In the genomic region with DNA sequence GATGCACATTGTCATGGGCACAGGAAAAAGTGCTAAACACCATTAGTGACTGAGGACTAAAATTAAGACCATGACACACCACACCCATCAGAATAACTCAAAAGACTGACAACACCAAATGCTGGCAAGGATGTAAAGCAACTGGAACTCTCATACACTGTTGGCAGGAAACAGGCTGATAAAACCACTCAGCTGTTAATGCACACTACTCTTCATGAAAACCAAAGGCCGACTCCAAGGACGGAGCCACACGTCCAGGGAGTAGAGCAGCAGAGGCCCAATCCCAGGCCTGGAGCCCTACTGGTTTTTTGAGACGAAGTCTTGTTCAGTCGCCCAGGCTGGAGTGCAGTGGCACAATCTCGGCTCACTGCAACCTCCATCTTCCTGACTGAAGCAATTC, we compare ENCODE assay signal across 16 cellular contexts.
"Had no signal": no experiment of that assay in that cellular context is flagged by ENCODE, and none has a peak within 500 bp of the region (broad histone marks: within the 10 kb centered on the region; RNA-seq: fewer than 3 reads in every experiment).

No MANE protein-coding gene starts in this region.

- H3K4me3 ChIP-seq: cardiac muscle cell, colonic mucosa, lung, mucosa of descending colon, skin epidermis, tibial artery, uterus had no signal

- H3K9me3 Mint-ChIP-seq: activated naive CD4-positive, alpha-beta T cell treated with anti-CD3 and anti-CD28 coated beads, Interleukin-2, amount 10 ng/mL, durations not matched to agents 7 days and 5 days; natural killer cell treated with Interleukin-12 subunit alpha and Interleukin-12 subunit beta and Interleukin-15 and Interleukin-18, amount 100 ng/mL, for 72 hours had no signal

- DNase-seq: activated CD4-positive, alpha-beta T cell treated with anti-CD3 and anti-CD28 coated beads, Interleukin-2, amount 50 U/mL, for 48 hours; activated naive CD4-positive, alpha-beta T cell treated with anti-CD3 and anti-CD28 coated beads, Interleukin-2, amount 10 ng/mL, durations not matched to agents 7 days and 5 days; colonic mucosa; effector CD4-positive, alpha-beta T cell; hippocampal formation; kidney glomerular epithelial cell; mucosa of descending colon; occipital lobe; stimulated activated CD4-positive, alpha-beta T cell treated with anti-CD3 and anti-CD28 coated beads, Interleukin-4, amount 100 ng/mL, for 4 hours; tibial artery; uterus had no signal

- H3K27me3 Mint-ChIP-seq: activated naive CD4-positive, alpha-beta T cell treated with anti-CD3 and anti-CD28 coated beads, Interleukin-2, amount 10 ng/mL, durations not matched to agents 7 days and 5 days; natural killer cell treated with Interleukin-12 subunit alpha and Interleukin-12 subunit beta and Interleukin-15 and Interleukin-18, amount 100 ng/mL, for 72 hours had no signal

- H3K36me3 ChIP-seq: colonic mucosa, uterus had no signal

- H3K4me3 Mint-ChIP-seq: activated naive CD4-positive, alpha-beta T cell treated with anti-CD3 and anti-CD28 coated beads, Interleukin-2, amount 10 ng/mL, durations not matched to agents 7 days and 5 days; natural killer cell treated with Interleukin-12 subunit alpha and Interleukin-12 subunit beta and Interleukin-15 and Interleukin-18, amount 100 ng/mL, for 72 hours had no signal

- H3K9me3 ChIP-seq: colonic mucosa, mucosa of descending colon, tibial artery, uterus had no signal

- H3K36me3 Mint-ChIP-seq: natural killer cell treated with Interleukin-12 subunit alpha and Interleukin-12 subunit beta and Interleukin-15 and Interleukin-18, amount 100 ng/mL, for 72 hours had no signal

- H3K4me1 ChIP-seq: colonic mucosa, uterus had no signal

- H3K27me3 ChIP-seq: cardiac muscle cell, colonic mucosa, tibial artery, uterus had no signal

- H3K27ac ChIP-seq: cardiac muscle cell, colonic mucosa, skin epidermis, tibial artery, uterus had no signal

- ATAC-seq: activated CD4-positive, CD25-positive, alpha-beta regulatory T cell treated with anti-CD3 and anti-CD28 coated beads, Interleukin-2, amount 50 U/mL, for 24 hours; mucosa of descending colon; natural killer cell treated with Interleukin-12 subunit alpha and Interleukin-12 subunit beta and Interleukin-15 and Interleukin-18, amount 100 ng/mL, for 72 hours had no signal
